ENCODE assay signal across 1 cellular context in the genomic region with DNA sequence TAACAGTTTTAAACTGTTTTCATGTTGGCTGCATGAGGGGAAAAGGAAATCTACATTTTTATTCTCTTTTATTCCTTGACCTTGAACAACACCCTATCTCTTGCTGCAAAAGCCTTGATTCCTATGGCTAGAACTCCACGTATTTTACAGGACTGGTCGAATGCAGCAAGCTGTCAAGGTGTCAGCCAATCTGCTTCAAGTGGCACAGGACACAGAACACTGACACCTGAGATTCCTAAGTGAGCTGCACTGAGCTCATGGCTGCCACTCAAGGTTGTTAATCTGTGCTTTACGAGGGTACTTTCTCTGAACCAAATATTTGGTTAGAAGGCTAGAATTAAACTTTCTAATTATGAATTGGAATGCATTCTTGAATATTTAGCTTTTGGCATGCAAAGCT.
TF ChIP-seq lines count a peak whose summit lies in the region.

No MANE protein-coding gene starts in this region.

TF ChIP-seq in SK-N-SH, 30 proteins besides CTCF, POLR2A, EP300 and RAD21 (continued from another document):
- TF ChIP-seq, protein P1, sequence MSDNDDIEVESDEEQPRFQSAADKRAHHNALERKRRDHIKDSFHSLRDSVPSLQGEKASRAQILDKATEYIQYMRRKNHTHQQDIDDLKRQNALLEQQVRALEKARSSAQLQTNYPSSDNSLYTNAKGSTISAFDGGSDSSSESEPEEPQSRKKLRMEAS (IDR thresholded peaks at IDR 0.05; ENCODE audit: low read depth): no peak
- no peak for TF ChIP-seq YY1 (IDR thresholded peaks at IDR 0.05; ENCODE audit: low read depth)
- no peak for TF ChIP-seq JUND (IDR thresholded peaks at IDR 0.05)
- TF ChIP-seq, protein P2, sequence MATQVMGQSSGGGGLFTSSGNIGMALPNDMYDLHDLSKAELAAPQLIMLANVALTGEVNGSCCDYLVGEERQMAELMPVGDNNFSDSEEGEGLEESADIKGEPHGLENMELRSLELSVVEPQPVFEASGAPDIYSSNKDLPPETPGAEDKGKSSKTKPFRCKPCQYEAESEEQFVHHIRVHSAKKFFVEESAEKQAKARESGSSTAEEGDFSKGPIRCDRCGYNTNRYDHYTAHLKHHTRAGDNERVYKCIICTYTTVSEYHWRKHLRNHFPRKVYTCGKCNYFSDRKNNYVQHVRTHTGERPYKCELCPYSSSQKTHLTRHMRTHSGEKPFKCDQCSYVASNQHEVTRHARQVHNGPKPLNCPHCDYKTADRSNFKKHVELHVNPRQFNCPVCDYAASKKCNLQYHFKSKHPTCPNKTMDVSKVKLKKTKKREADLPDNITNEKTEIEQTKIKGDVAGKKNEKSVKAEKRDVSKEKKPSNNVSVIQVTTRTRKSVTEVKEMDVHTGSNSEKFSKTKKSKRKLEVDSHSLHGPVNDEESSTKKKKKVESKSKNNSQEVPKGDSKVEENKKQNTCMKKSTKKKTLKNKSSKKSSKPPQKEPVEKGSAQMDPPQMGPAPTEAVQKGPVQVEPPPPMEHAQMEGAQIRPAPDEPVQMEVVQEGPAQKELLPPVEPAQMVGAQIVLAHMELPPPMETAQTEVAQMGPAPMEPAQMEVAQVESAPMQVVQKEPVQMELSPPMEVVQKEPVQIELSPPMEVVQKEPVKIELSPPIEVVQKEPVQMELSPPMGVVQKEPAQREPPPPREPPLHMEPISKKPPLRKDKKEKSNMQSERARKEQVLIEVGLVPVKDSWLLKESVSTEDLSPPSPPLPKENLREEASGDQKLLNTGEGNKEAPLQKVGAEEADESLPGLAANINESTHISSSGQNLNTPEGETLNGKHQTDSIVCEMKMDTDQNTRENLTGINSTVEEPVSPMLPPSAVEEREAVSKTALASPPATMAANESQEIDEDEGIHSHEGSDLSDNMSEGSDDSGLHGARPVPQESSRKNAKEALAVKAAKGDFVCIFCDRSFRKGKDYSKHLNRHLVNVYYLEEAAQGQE (IDR thresholded peaks at IDR 0.05; ENCODE audit: low read depth, low read length): no peak
- no peak for TF ChIP-seq RXRA (IDR thresholded peaks at IDR 0.05; ENCODE audit: borderline replicate concordance, low read depth)
- TF ChIP-seq, protein P3, sequence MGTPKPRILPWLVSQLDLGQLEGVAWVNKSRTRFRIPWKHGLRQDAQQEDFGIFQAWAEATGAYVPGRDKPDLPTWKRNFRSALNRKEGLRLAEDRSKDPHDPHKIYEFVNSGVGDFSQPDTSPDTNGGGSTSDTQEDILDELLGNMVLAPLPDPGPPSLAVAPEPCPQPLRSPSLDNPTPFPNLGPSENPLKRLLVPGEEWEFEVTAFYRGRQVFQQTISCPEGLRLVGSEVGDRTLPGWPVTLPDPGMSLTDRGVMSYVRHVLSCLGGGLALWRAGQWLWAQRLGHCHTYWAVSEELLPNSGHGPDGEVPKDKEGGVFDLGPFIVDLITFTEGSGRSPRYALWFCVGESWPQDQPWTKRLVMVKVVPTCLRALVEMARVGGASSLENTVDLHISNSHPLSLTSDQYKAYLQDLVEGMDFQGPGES (IDR thresholded peaks at IDR 0.05; ENCODE audit: low read depth, low read length): no peak
- no peak for TF ChIP-seq MEF2A (IDR thresholded peaks at IDR 0.05; ENCODE audit: borderline replicate concordance, low read depth)
